In genomic region chr1:15735304-15736034, GRCh38 we compare ENCODE assay signal across 12 cellular contexts. TPM values are rescaled to one million over a fixed set of nuclear protein-coding genes. Genes with fewer than 3 reads are reported as not detected.
A peak's percentile ranks its signal among the peaks of the same experiment; 100 is the strongest.
DNase-seq lines count a peak whose midpoint lies in the region; ATAC-seq and TF ChIP-seq lines count a peak whose summit lies in the region.
"Had no signal": no experiment of that assay in that cellular context is flagged by ENCODE, and none has a peak within 500 bp of the region (broad histone marks: within the 10 kb centered on the region; RNA-seq: fewer than 3 reads in every experiment).

No MANE protein-coding gene starts in this region.

- H3K27me3 ChIP-seq in duodenal mucosa (ENCODE audit: control insufficient read depth in 1 of 2, insufficient read depth in 2 of 2, low read length in 2 of 2), result no peaks in the 10 kb centered on the region
- H3K27me3 ChIP-seq in osteoblast (ENCODE audit: insufficient read depth, low read length), result no peaks in the 10 kb centered on the region
- H3K27me3 ChIP-seq: BLaER1 treated with 17β-estradiol and CSF1 and Interleukin-3, amounts not matched to agents 10 nM and 100 nM; brain microvascular endothelial cell; ovary had no signal

- no peaks in the 10 kb centered on the region for H3K4me1 Mint-ChIP-seq in activated T-cell treated with anti-CD3 and anti-CD28 coated beads, Interleukin-2, amount 50 U/mL, for 72 hours (ENCODE audit: low read depth)

- DNase-seq in osteoblast (ENCODE audit: insufficient read length, low spot score, missing footprints) (peak; percentile 79), NCI-H1694 (lab: John Stamatoyannopoulos, UW) (no peak)
- DNase-seq in activated T-cell treated with anti-CD3 and anti-CD28 coated beads, Interleukin-2, amount 50 U/mL, for 72 hours, result no peak
- DNase-seq: activated T-cell treated with anti-CD3 and anti-CD28 coated beads, Interleukin-2, amount 50 U/mL, for 1 hour; brain microvascular endothelial cell; IMR-90; kidney glomerular epithelial cell; ovary had no signal

- no peak overlapping the region for H3K27ac Mint-ChIP-seq in activated T-cell treated with anti-CD3 and anti-CD28 coated beads, Interleukin-2, amount 50 U/mL, for 72 hours

- CTCF ChIA-PET in HEK293 (lab: Yijun Ruan, JAX), result no interaction called here

- H3K4me3 ChIP-seq in HEK293 (ENCODE audit: low read depth, low read length), result no peak overlapping the region
- H3K4me3 ChIP-seq in duodenal mucosa (ENCODE audit: low read depth in 1 of 2, low read length in 2 of 2), result peak overlapping the region in 1 of 2 donors; percentile 8
- H3K4me3 ChIP-seq in osteoblast (ENCODE audit: insufficient read depth, low read length), result no peak overlapping the region
- H3K4me3 ChIP-seq: BLaER1 treated with 17β-estradiol and CSF1 and Interleukin-3, amounts not matched to agents 10 nM and 100 nM; ovary had no signal

- no peak overlapping the region for H3K27ac ChIP-seq in HEK293 (ENCODE audit: extremely low read depth, low read depth, low read length)
- peak overlapping the region; percentile 85 for H3K27ac ChIP-seq in duodenal mucosa (ENCODE audit: low read depth, low read length)
- no peak overlapping the region for H3K27ac ChIP-seq in osteoblast (ENCODE audit: low read depth, low read length)
- H3K27ac ChIP-seq: BLaER1 treated with 17β-estradiol and CSF1 and Interleukin-3, amounts not matched to agents 10 nM and 100 nM; brain microvascular endothelial cell had no signal

- ATAC-seq in activated T-cell treated with anti-CD3 and anti-CD28 coated beads, Interleukin-2, amount 50 U/mL, for 72 hours (replicated peaks in 1 of 2), result no peak
- no peak for ATAC-seq in HG03039 (IDR thresholded peaks at IDR 0.05; ENCODE audit: unreplicated experiment)

- H3K36me3 Mint-ChIP-seq in activated T-cell treated with anti-CD3 and anti-CD28 coated beads, Interleukin-2, amount 50 U/mL, for 72 hours (ENCODE audit: insufficient read depth in 2 of 2), result peaks cover 0 to 2% of the 10 kb centered on the region in 2 donors

- no peak overlapping the region for H3K4me2 ChIP-seq in osteoblast (ENCODE audit: insufficient read depth, low read length)
- H3K4me2 ChIP-seq: BLaER1 treated with 17β-estradiol and CSF1 and Interleukin-3, amounts not matched to agents 10 nM and 100 nM had no signal

- no peaks in the 10 kb centered on the region for H3K27me3 Mint-ChIP-seq in activated T-cell treated with anti-CD3 and anti-CD28 coated beads, Interleukin-2, amount 50 U/mL, for 72 hours (ENCODE audit: low read depth)

- no peaks in the 10 kb centered on the region for H3K79me2 ChIP-seq in osteoblast (ENCODE audit: insufficient read depth, low read length)

- no peak overlapping the region for H2AFZ ChIP-seq in osteoblast (ENCODE audit: low read length)

- H3K4me3 Mint-ChIP-seq in activated T-cell treated with anti-CD3 and anti-CD28 coated beads, Interleukin-2, amount 50 U/mL, for 72 hours, result no peak overlapping the region

- TF ChIP-seq CTCF in HEK293 (tag by site-specific recombination; IDR thresholded peaks at IDR 0.05) (no peak), osteoblast (IDR thresholded peaks at IDR 0.05; ENCODE audit: extremely low read depth, low read depth, low read length) (no peak)

- H4K20me1 ChIP-seq in osteoblast (ENCODE audit: insufficient read depth, low read length), result no peaks in the 10 kb centered on the region

- no peaks in the 10 kb centered on the region for H3K9me3 ChIP-seq in HEK293 (ENCODE audit: control insufficient read depth, insufficient read depth, low read depth, low read length)
- no peaks in the 10 kb centered on the region for H3K9me3 ChIP-seq in duodenal mucosa (ENCODE audit: control insufficient read depth in 1 of 2, low read length in 2 of 2)
- no peaks in the 10 kb centered on the region for H3K9me3 ChIP-seq in osteoblast (ENCODE audit: low read depth, low read length)
- H3K9me3 ChIP-seq: BLaER1 treated with 17β-estradiol and CSF1 and Interleukin-3, amounts not matched to agents 10 nM and 100 nM; ovary had no signal

- peak overlapping the region; percentile 49 to 76 for H3K9ac ChIP-seq in duodenal mucosa (ENCODE audit: low read depth in 1 of 2, low read length in 2 of 2)
- H3K9ac ChIP-seq: BLaER1 treated with 17β-estradiol and CSF1 and Interleukin-3, amounts not matched to agents 10 nM and 100 nM had no signal

- H3K36me3 ChIP-seq in HEK293 (ENCODE audit: control insufficient read depth in 2 of 2, insufficient read depth in 1 of 2, low read length in 2 of 2) (peaks cover 0 to 51% of the 10 kb centered on the region in 2 experiments; a peak in 1 of 3 replicates), duodenal mucosa (ENCODE audit: control insufficient read depth in 1 of 2, insufficient read depth in 2 of 2, low read length in 2 of 2) (peaks cover 21 to 48% of the 10 kb centered on the region in 2 donors), osteoblast (ENCODE audit: insufficient read depth, low read length) (peaks cover 31% of the 10 kb centered on the region)
- H3K36me3 ChIP-seq: ovary had no signal

- H3K4me1 ChIP-seq in HEK293 (ENCODE audit: control insufficient read depth, insufficient read depth, low read length), result no peaks in the 10 kb centered on the region
- peaks cover 23 to 48% of the 10 kb centered on the region in 2 donors for H3K4me1 ChIP-seq in duodenal mucosa (ENCODE audit: control insufficient read depth in 1 of 2, insufficient read depth in 2 of 2, low read length in 2 of 2)
- no peaks in the 10 kb centered on the region for H3K4me1 ChIP-seq in osteoblast (ENCODE audit: insufficient read depth, low read length)

- H3K9me3 Mint-ChIP-seq in activated T-cell treated with anti-CD3 and anti-CD28 coated beads, Interleukin-2, amount 50 U/mL, for 72 hours, result no peaks in the 10 kb centered on the region

- POLR2A ChIA-PET in HEK293 (lab: Yijun Ruan, JAX), result no interaction called here

TF ChIP-seq in HEK293, 187 proteins besides CTCF, POLR2A, EP300 and RAD21:
- TF ChIP-seq ZNF16 (tag by site-specific recombination; IDR thresholded peaks at IDR 0.05; ENCODE audit: low read depth) (no peak), GLIS1 (tag by site-specific recombination; IDR thresholded peaks at IDR 0.05) (0 out of 2 replicates have a peak, but pooled peaks have one; percentile 10), GLIS2 (tag by site-specific recombination; IDR thresholded peaks at IDR 0.05) (0 out of 2 replicates have a peak, but pooled peaks have one; percentile 10), HIC1 (tag by site-specific recombination; IDR thresholded peaks at IDR 0.05) (peak; percentile 72; the same call in 1 of the 2 replicates), KLF1 (tag by site-specific recombination; IDR thresholded peaks at IDR 0.05) (peak; percentile 34; the same call in 1 of the 2 replicates)

RNA-seq across cellular contexts. Expression of gene SLC25A34, which starts 0.6 kb away (rescaled TPM):
- 1.4 and 1.5 TPM in 2 replicates for total RNA-seq in osteoblast
- 1 to 10 TPM; 2.5 to 3.0 TPM for total RNA-seq in activated T-cell treated with anti-CD3 and anti-CD28 coated beads, Interleukin-2, amount 50 U/mL, for 72 hours

RNA-seq across cellular contexts. Expression of gene TMEM82, which starts 6.8 kb away (rescaled TPM):
- total RNA-seq in osteoblast, result not detected in 2 replicates
- under 1 TPM in 1 of 2 donors, not detected in 1; 0.49 TPM for total RNA-seq in activated T-cell treated with anti-CD3 and anti-CD28 coated beads, Interleukin-2, amount 50 U/mL, for 72 hours
- total RNA-seq: IMR-90, ovary had no signal

RNA-seq across cellular contexts. Expression of gene FBLIM1, which starts 23.1 kb away (rescaled TPM):
- total RNA-seq in osteoblast, result 108 and 121 TPM in 2 replicates
- not detected for total RNA-seq in activated T-cell treated with anti-CD3 and anti-CD28 coated beads, Interleukin-2, amount 50 U/mL, for 72 hours

RNA-seq across cellular contexts. Expression of gene PLEKHM2, which starts 51.3 kb away (rescaled TPM):
- total RNA-seq in osteoblast, result 123 and 132 TPM in 2 replicates
- total RNA-seq in activated T-cell treated with anti-CD3 and anti-CD28 coated beads, Interleukin-2, amount 50 U/mL, for 72 hours, result 10 to 100 TPM; 79.7 to 82.7 TPM

Comparison
In these comparisons a context has a peak if more than half of its experiments do, and no peak if none do; other contexts are left out.
1. RNA of gene FBLIM1, which starts 23.1 kb away (total RNA-seq): 108 to 121 TPM in osteoblast; not detected in activated T-cell treated with anti-CD3 and anti-CD28 coated beads, Interleukin-2, amount 50 U/mL, for 72 hours; every median in the first group is over 10 times any median in the second.